28 cellular contexts compared by ENCODE assay signal in genomic region chr5:159417170-159417569, GRCh38.
"Had no signal": no experiment of that assay in that cellular context is flagged by ENCODE, and none has a peak within 500 bp of the region (broad histone marks: within the 10 kb centered on the region; RNA-seq: fewer than 3 reads in every experiment).

No MANE protein-coding gene starts in this region.

- H3K27ac ChIP-seq: colonic mucosa, coronary artery, dorsolateral prefrontal cortex, epithelial cell of prostate, esophagus muscularis mucosa, esophagus squamous epithelium, foreskin keratinocyte, gastrocnemius medialis, gastroesophageal sphincter, heart left ventricle, heart right ventricle had no signal

- H3K27me3 ChIP-seq: colonic mucosa, dorsolateral prefrontal cortex, esophagus muscularis mucosa, esophagus squamous epithelium, foreskin keratinocyte, gastrocnemius medialis, gastroesophageal sphincter, heart left ventricle, heart right ventricle had no signal

- ATAC-seq: effector memory CD8-positive, alpha-beta T cell; esophagus mucosa; foreskin keratinocyte; gastrocnemius medialis; gastroesophageal sphincter; heart left ventricle; heart right ventricle had no signal

- H3K27me3 Mint-ChIP-seq: dendritic cell treated with granulocyte-macrophage colony-stimulating factor and Interleukin-4, amounts not matched to agents 40 ng/mL and 50 ng/mL, for 4 days; effector memory CD8-positive, alpha-beta T cell had no signal

- H3K4me3 Mint-ChIP-seq: dendritic cell treated with granulocyte-macrophage colony-stimulating factor and Interleukin-4, amounts not matched to agents 40 ng/mL and 50 ng/mL, for 4 days; effector memory CD8-positive, alpha-beta T cell had no signal

- H3K9me3 Mint-ChIP-seq: dendritic cell treated with granulocyte-macrophage colony-stimulating factor and Interleukin-4, amounts not matched to agents 40 ng/mL and 50 ng/mL, for 4 days; effector memory CD8-positive, alpha-beta T cell had no signal

- DNase-seq: colonic mucosa; cortex of kidney; dermis blood vessel endothelial cell; dorsolateral prefrontal cortex; effector CD4-positive, alpha-beta T cell; effector CD8-positive, alpha-beta T cell; effector memory CD4-positive, alpha-beta T cell; effector memory CD8-positive, alpha-beta T cell; erythroblast; esophagus squamous epithelium; foreskin fibroblast; foreskin keratinocyte; foreskin melanocyte; gastrocnemius medialis; glutamatergic neuron; head of caudate nucleus; heart left ventricle; heart right ventricle had no signal

- H3K4me3 ChIP-seq: colonic mucosa, coronary artery, dorsolateral prefrontal cortex, esophagus muscularis mucosa, esophagus squamous epithelium, gastrocnemius medialis, gastroesophageal sphincter, heart left ventricle, heart right ventricle had no signal

- H3K4me1 ChIP-seq: colonic mucosa, esophagus squamous epithelium, foreskin keratinocyte, gastrocnemius medialis, gastroesophageal sphincter had no signal

- FAIRE-seq: colon, endometrium, endothelial cell of umbilical vein, frontal cortex had no signal

- H3K27ac Mint-ChIP-seq: dendritic cell treated with granulocyte-macrophage colony-stimulating factor and Interleukin-4, amounts not matched to agents 40 ng/mL and 50 ng/mL, for 4 days; effector memory CD8-positive, alpha-beta T cell had no signal

- H3K9me3 ChIP-seq: colonic mucosa, esophagus muscularis mucosa, esophagus squamous epithelium, gastrocnemius medialis, gastroesophageal sphincter, heart left ventricle, heart right ventricle had no signal

- H3K36me3 ChIP-seq: colonic mucosa, esophagus muscularis mucosa, esophagus squamous epithelium, gastrocnemius medialis, gastroesophageal sphincter, heart left ventricle, heart right ventricle had no signal
